14 cellular contexts compared by ENCODE assay signal in the genomic region with DNA sequence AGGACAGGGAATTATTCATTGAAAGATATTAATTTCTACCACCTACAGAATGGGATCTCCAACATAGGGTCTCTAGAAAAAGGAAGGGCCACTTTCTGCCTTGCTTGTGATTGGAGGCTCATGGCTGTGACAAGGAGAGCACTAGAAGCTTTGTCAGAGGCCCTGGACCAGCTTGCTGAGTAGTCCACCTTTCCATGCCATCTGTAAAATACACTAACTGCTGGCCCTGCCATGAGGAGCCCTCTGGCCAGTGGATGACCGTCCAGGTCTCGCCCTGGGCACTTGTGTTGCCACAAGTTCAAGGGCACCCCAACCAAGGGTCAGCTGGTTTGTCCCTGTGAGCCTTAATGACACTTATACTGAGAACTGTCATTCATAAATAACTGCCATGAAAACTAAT.
"Had no signal": no experiment of that assay in that cellular context is flagged by ENCODE, and none has a peak within 500 bp of the region (broad histone marks: within the 10 kb centered on the region; RNA-seq: fewer than 3 reads in every experiment).

No MANE protein-coding gene starts in this region.

- H3K27me3 ChIP-seq: ascending aorta, dorsolateral prefrontal cortex, vagina had no signal

- ATAC-seq: left ventricle myocardium superior; SK-N-SH treated with all-trans-retinoic acid at 6 μM for 48 hours; stimulated activated effector memory CD8-positive, alpha-beta T cell treated with anti-CD3 and anti-CD28 coated beads, Interleukin-12 subunit alpha, Interleukin-12 subunit beta, amount 100 ng/mL, for 72 hours; WTC11 had no signal

- DNase-seq: activated CD4-positive, alpha-beta T cell treated with anti-CD3 and anti-CD28 coated beads, Interleukin-2, amount 10 ng/mL, durations not matched to agents 24 days and 14 days; activated naive CD4-positive, alpha-beta T cell treated with Interleukin-2 at 50 U/mL for 16 hours; activated T-cell treated with anti-CD3 and anti-CD28 coated beads for 4 hours; dorsolateral prefrontal cortex; erythroblast; left ventricle myocardium superior; T-helper 2 cell had no signal

- H3K36me3 ChIP-seq: ascending aorta, vagina had no signal

- H3K4me3 ChIP-seq: ascending aorta, dorsolateral prefrontal cortex, hepatocyte, vagina had no signal

- H3K4me3 Mint-ChIP-seq: activated CD4-positive, alpha-beta T cell treated with anti-CD3 and anti-CD28 coated beads, Interleukin-2, amount 10 ng/mL, durations not matched to agents 24 days and 14 days; memory B cell; stimulated activated effector memory CD8-positive, alpha-beta T cell treated with anti-CD3 and anti-CD28 coated beads, Interleukin-12 subunit alpha, Interleukin-12 subunit beta, amount 100 ng/mL, for 72 hours; WTC11 had no signal

- H3K9me3 Mint-ChIP-seq: activated CD4-positive, alpha-beta T cell treated with anti-CD3 and anti-CD28 coated beads, Interleukin-2, amount 10 ng/mL, durations not matched to agents 24 days and 14 days; memory B cell; stimulated activated effector memory CD8-positive, alpha-beta T cell treated with anti-CD3 and anti-CD28 coated beads, Interleukin-12 subunit alpha, Interleukin-12 subunit beta, amount 100 ng/mL, for 72 hours; WTC11 had no signal

- H3K27ac ChIP-seq: ascending aorta, dorsolateral prefrontal cortex, hepatocyte, vagina had no signal

- H3K9me3 ChIP-seq: ascending aorta, vagina had no signal

- H3K27ac Mint-ChIP-seq: activated CD4-positive, alpha-beta T cell treated with anti-CD3 and anti-CD28 coated beads, Interleukin-2, amount 10 ng/mL, durations not matched to agents 24 days and 14 days; memory B cell; stimulated activated effector memory CD8-positive, alpha-beta T cell treated with anti-CD3 and anti-CD28 coated beads, Interleukin-12 subunit alpha, Interleukin-12 subunit beta, amount 100 ng/mL, for 72 hours; WTC11 had no signal

- H3K36me3 Mint-ChIP-seq: memory B cell, WTC11 had no signal
